ENCODE assay signal across 23 cellular contexts in genomic region chr13:91632071-91632470, GRCh38.
"Had no signal": no experiment of that assay in that cellular context is flagged by ENCODE, and none has a peak within 500 bp of the region (broad histone marks: within the 10 kb centered on the region; RNA-seq: fewer than 3 reads in every experiment).

No MANE protein-coding gene starts in this region.

- H3K27ac Mint-ChIP-seq: activated B cell treated with CpG ODN at 0.5 μM for 24 hours; activated CD4-positive, alpha-beta T cell treated with anti-CD3 and anti-CD28 coated beads for 36 hours; activated naive CD4-positive, alpha-beta T cell treated with anti-CD3 and anti-CD28 coated beads for 36 hours; activated naive CD8-positive, alpha-beta T cell treated with anti-CD3 and anti-CD28 coated beads, Interleukin-2, amount 10 ng/mL, durations not matched to agents 7 days and 5 days; immature natural killer cell; mesothelial cell of epicardium; naive thymus-derived CD8-positive, alpha-beta T cell had no signal

- H3K4me3 Mint-ChIP-seq: activated B cell treated with CpG ODN at 0.5 μM for 24 hours; activated CD4-positive, alpha-beta T cell treated with anti-CD3 and anti-CD28 coated beads for 36 hours; activated naive CD4-positive, alpha-beta T cell treated with anti-CD3 and anti-CD28 coated beads for 36 hours; activated naive CD8-positive, alpha-beta T cell treated with anti-CD3 and anti-CD28 coated beads, Interleukin-2, amount 10 ng/mL, durations not matched to agents 7 days and 5 days; immature natural killer cell; mesothelial cell of epicardium; naive thymus-derived CD8-positive, alpha-beta T cell had no signal

- H3K36me3 Mint-ChIP-seq: activated naive CD8-positive, alpha-beta T cell treated with anti-CD3 and anti-CD28 coated beads, Interleukin-2, amount 10 ng/mL, durations not matched to agents 7 days and 5 days; immature natural killer cell; mesothelial cell of epicardium; naive thymus-derived CD8-positive, alpha-beta T cell had no signal

- H3K27me3 Mint-ChIP-seq: activated B cell treated with CpG ODN at 0.5 μM for 24 hours; activated CD4-positive, alpha-beta T cell treated with anti-CD3 and anti-CD28 coated beads for 36 hours; activated naive CD8-positive, alpha-beta T cell treated with anti-CD3 and anti-CD28 coated beads, Interleukin-2, amount 10 ng/mL, durations not matched to agents 7 days and 5 days had no signal

- H3K9me3 Mint-ChIP-seq: activated B cell treated with CpG ODN at 0.5 μM for 24 hours; activated naive CD4-positive, alpha-beta T cell treated with anti-CD3 and anti-CD28 coated beads for 36 hours; activated naive CD8-positive, alpha-beta T cell treated with anti-CD3 and anti-CD28 coated beads, Interleukin-2, amount 10 ng/mL, durations not matched to agents 7 days and 5 days; mesothelial cell of epicardium had no signal

- DNase-seq: activated B cell treated with CpG ODN at 0.5 μM for 24 hours; activated CD4-positive, alpha-beta T cell treated with anti-CD3 and anti-CD28 coated beads for 36 hours; activated CD4-positive, alpha-beta T cell treated with anti-CD3 and anti-CD28 coated beads, Interleukin-2, amount 50 U/mL, for 4 hours; activated CD8-positive, alpha-beta memory T cell treated with anti-CD3 and anti-CD28 coated beads, Interleukin-2, amount 50 U/mL, for 48 hours; activated effector memory CD4-positive, alpha-beta T cell treated with Interleukin-2 at 50 U/mL for 16 hours; activated naive CD4-positive, alpha-beta T cell treated with anti-CD3 and anti-CD28 coated beads for 36 hours; activated naive CD8-positive, alpha-beta T cell treated with anti-CD3 and anti-CD28 coated beads, Interleukin-2, amount 10 ng/mL, durations not matched to agents 7 days and 5 days; activated T-cell treated with anti-CD3 and anti-CD28 coated beads, Interleukin-2, amount 50 U/mL, for 48 hours; amniotic stem cell; cerebellar nuclear complex; esophagus squamous epithelium; foreskin melanocyte; immature natural killer cell; left lung; naive thymus-derived CD8-positive, alpha-beta T cell; spleen; stimulated activated CD4-positive, alpha-beta T cell treated with anti-CD3 and anti-CD28 coated beads, Interleukin-4, amount 100 ng/mL, for 1 hour; stimulated activated naive CD8-positive, alpha-beta T cell treated with anti-CD3 and anti-CD28 coated beads, Interleukin-15, Interleukin-2, amounts not matched to agents 100 U/mL and 50 U/mL, for 24 hours; T1000; tibial artery had no signal

- ATAC-seq: activated CD4-positive, alpha-beta T cell treated with anti-CD3 and anti-CD28 coated beads for 36 hours; left lung; naive thymus-derived CD8-positive, alpha-beta T cell; stimulated activated naive CD8-positive, alpha-beta T cell treated with anti-CD3 and anti-CD28 coated beads, Interleukin-15, Interleukin-2, amounts not matched to agents 100 U/mL and 50 U/mL, for 24 hours had no signal

- H3K4me3 ChIP-seq: coronary artery, esophagus squamous epithelium, left lung, prostate gland, spleen, tibial artery had no signal

- H3K4me1 Mint-ChIP-seq: activated B cell treated with CpG ODN at 0.5 μM for 24 hours; activated CD4-positive, alpha-beta T cell treated with anti-CD3 and anti-CD28 coated beads for 36 hours; activated naive CD8-positive, alpha-beta T cell treated with anti-CD3 and anti-CD28 coated beads, Interleukin-2, amount 10 ng/mL, durations not matched to agents 7 days and 5 days; immature natural killer cell; mesothelial cell of epicardium; naive thymus-derived CD8-positive, alpha-beta T cell had no signal
